ENCODE assay signal across 24 cellular contexts in genomic region chr5:133290669-133291235, GRCh38.
DNase-seq lines count a peak whose midpoint lies in the region; ATAC-seq, FAIRE-seq and TF ChIP-seq lines count a peak whose summit lies in the region.
"Had no signal": no experiment of that assay in that cellular context is flagged by ENCODE, and none has a peak within 500 bp of the region (broad histone marks: within the 10 kb centered on the region; RNA-seq: fewer than 3 reads in every experiment).

No MANE protein-coding gene starts in this region.

- BruUV-seq in K562 (replicated peaks; lab: Mats Ljungman, UMichigan): no TSS peak

- DNase-seq in H7: peak; percentile 72
- peak; percentile 67 for DNase-seq in NCI-H187 treated with DMSO at 0.1 percent for 48 hours (lab: John Stamatoyannopoulos, UW)
- no peak for DNase-seq in K562 (ENCODE audit: extremely low read depth in 1 of 4, low spot score in 3 of 4)
- DNase-seq in putamen (ENCODE audit: low spot score): peak; percentile 35
- DNase-seq in activated naive CD8-positive, alpha-beta T cell treated with anti-CD3 and anti-CD28 coated beads for 36 hours: no peak
- DNase-seq in endothelial cell (ENCODE audit: low spot score): no peak
- DNase-seq in stimulated activated CD4-positive, alpha-beta T cell treated with anti-CD3 and anti-CD28 coated beads, Interleukin-2, amount 100 ng/mL, for 24 hours: no peak
- DNase-seq: activated CD8-positive, alpha-beta T cell treated with anti-CD3 and anti-CD28 coated beads for 36 hours; activated effector memory CD4-positive, alpha-beta T cell treated with anti-CD3 and anti-CD28 coated beads, Interleukin-2, amount 50 U/mL, for 16 hours; activated T-cell treated with anti-CD3 and anti-CD28 coated beads for 4 hours; CD8-positive, alpha-beta T cell; GF-D8; kidney glomerular epithelial cell; posterior cingulate gyrus; SIG-M5; stimulated activated naive CD8-positive, alpha-beta T cell treated with anti-CD3 and anti-CD28 coated beads, Interleukin-15, amount 100 ng/mL, for 72 hours; SW 1271; transverse colon had no signal

- 8% methylated on average over 15 of the region's 17 CpGs for WGBS in K562 (ENCODE audit: insufficient coverage, low coverage, missing lambda C conversion rate)

- intact Hi-C loops in K562 (cut with micrococcal nuclease): no loop called here

- H3K9me3 ChIP-seq in K562 (replicated peaks; ENCODE audit: control insufficient read depth, insufficient read depth, low read depth, low read length): no peaks in the 10 kb centered on the region
- H3K9me3 ChIP-seq: transverse colon had no signal

- H3K27ac Mint-ChIP-seq in activated naive CD8-positive, alpha-beta T cell treated with anti-CD3 and anti-CD28 coated beads for 36 hours: no peak overlapping the region
- no peak overlapping the region for H3K27ac Mint-ChIP-seq in endothelial cell (ENCODE audit: unreplicated experiment)
- H3K27ac Mint-ChIP-seq: activated CD8-positive, alpha-beta T cell treated with anti-CD3 and anti-CD28 coated beads for 36 hours; CD8-positive, alpha-beta T cell had no signal

- no peak for TF ChIP-seq EP300 in K562 (IDR thresholded peaks at IDR 0.05; ENCODE audit: low read length)

- no peaks in the 10 kb centered on the region for H3K4me1 ChIP-seq in K562 (replicated peaks in 1 of 2; ENCODE audit: control insufficient read depth in 2 of 2, insufficient read depth in 2 of 2, low read length in 2 of 2)
- H3K4me1 ChIP-seq: transverse colon had no signal

- H3K36me3 Mint-ChIP-seq in activated naive CD8-positive, alpha-beta T cell treated with anti-CD3 and anti-CD28 coated beads for 36 hours: no peaks in the 10 kb centered on the region
- no peaks in the 10 kb centered on the region for H3K36me3 Mint-ChIP-seq in endothelial cell (ENCODE audit: low read depth, unreplicated experiment)
- H3K36me3 Mint-ChIP-seq: CD8-positive, alpha-beta T cell had no signal

- no peaks in the 10 kb centered on the region for H3K4me1 Mint-ChIP-seq in activated naive CD8-positive, alpha-beta T cell treated with anti-CD3 and anti-CD28 coated beads for 36 hours
- no peaks in the 10 kb centered on the region for H3K4me1 Mint-ChIP-seq in endothelial cell (ENCODE audit: unreplicated experiment)
- H3K4me1 Mint-ChIP-seq: central memory CD8-positive, alpha-beta T cell; stimulated activated naive CD8-positive, alpha-beta T cell treated with anti-CD3 and anti-CD28 coated beads, Interleukin-15, amount 100 ng/mL, for 72 hours had no signal

- H3K4me3 ChIP-seq in H7 (ENCODE audit: insufficient read depth, low read depth, low read length) (no peak overlapping the region), K562 (no peak overlapping the region)
- H3K4me3 ChIP-seq: transverse colon had no signal

- H3K27me3 ChIP-seq in H7 (ENCODE audit: control insufficient read depth, insufficient read depth, low read length) (no peaks in the 10 kb centered on the region), K562 (ENCODE audit: control insufficient read depth in 2 of 2, insufficient read depth in 2 of 2, low read length in 2 of 2) (peaks cover 12 to 68% of the 10 kb centered on the region in 2 experiments)
- H3K27me3 ChIP-seq: transverse colon had no signal

- TF ChIP-seq CTCF in K562 (IDR thresholded peaks at IDR 0.05 in 2 of 3, conservative IDR thresholded peaks at IDR 0.05 in 1 of 3; ENCODE audit: insufficient read depth in 2 of 3, low read depth in 1 of 3, low read length in 3 of 3) (no peak), endothelial cell (IDR thresholded peaks at IDR 0.05; ENCODE audit: unreplicated experiment) (no peak)

- no peak overlapping the region for H3K4me2 ChIP-seq in K562 (ENCODE audit: insufficient read depth, low read length)

- H2AFZ ChIP-seq in K562 (ENCODE audit: low read depth, low read length): no peak overlapping the region

- in situ Hi-C loops in K562 (cut with MboI): no loop called here

- no peaks in the 10 kb centered on the region for H3K79me2 ChIP-seq in K562 (ENCODE audit: control insufficient read depth, insufficient read depth, low read length)

- no peaks in the 10 kb centered on the region for H3K27me3 Mint-ChIP-seq in activated naive CD8-positive, alpha-beta T cell treated with anti-CD3 and anti-CD28 coated beads for 36 hours
- peaks cover 8% of the 10 kb centered on the region for H3K27me3 Mint-ChIP-seq in endothelial cell (ENCODE audit: unreplicated experiment)
- H3K27me3 Mint-ChIP-seq: activated CD8-positive, alpha-beta T cell treated with anti-CD3 and anti-CD28 coated beads for 36 hours; central memory CD8-positive, alpha-beta T cell; stimulated activated naive CD8-positive, alpha-beta T cell treated with anti-CD3 and anti-CD28 coated beads, Interleukin-15, amount 100 ng/mL, for 72 hours had no signal

- no peaks in the 10 kb centered on the region for H3K9me3 Mint-ChIP-seq in activated naive CD8-positive, alpha-beta T cell treated with anti-CD3 and anti-CD28 coated beads for 36 hours
- no peaks in the 10 kb centered on the region for H3K9me3 Mint-ChIP-seq in endothelial cell (ENCODE audit: unreplicated experiment)
- H3K9me3 Mint-ChIP-seq: activated CD8-positive, alpha-beta T cell treated with anti-CD3 and anti-CD28 coated beads for 36 hours; CD8-positive, alpha-beta T cell; central memory CD8-positive, alpha-beta T cell; neural crest cell; stimulated activated naive CD8-positive, alpha-beta T cell treated with anti-CD3 and anti-CD28 coated beads, Interleukin-15, amount 100 ng/mL, for 72 hours had no signal

- H4K20me1 ChIP-seq in K562 (replicated peaks; ENCODE audit: control insufficient read depth, insufficient read depth, low read length): peaks cover 5% of the 10 kb centered on the region; the same call in 1 of the 2 replicates

- H3K27ac ChIP-seq in K562 (ENCODE audit: extremely low read depth, low read depth, low read length): no peak overlapping the region
- H3K27ac ChIP-seq: transverse colon had no signal

- CTCF ChIA-PET in K562 (lab: Yijun Ruan, JAX; ENCODE audit: low intra/inter-chr PET ratio): interaction anchor here (1.3 kb wide), 1 partner anchor 180 kb away, joined by 4 read pairs; no protein-coding TSS in a partner anchor

- no peak for FAIRE-seq in K562 (lab: Jason Lieb, UNC)
- FAIRE-seq: HepG2 had no signal

- H3K9ac ChIP-seq in K562 (ENCODE audit: insufficient read depth in 1 of 2, low read depth in 2 of 2, low read length in 2 of 2): no peak overlapping the region

- POLR2A ChIA-PET in K562 (lab: Yijun Ruan, JAX): interaction anchor here (0.5 to 1.1 kb wide), 3 partner anchors 28 to 184 kb away, joined by 3 read pairs; no protein-coding TSS in a partner anchor

- H3K36me3 ChIP-seq in H7 (replicated peaks; ENCODE audit: control insufficient read depth, insufficient read depth, low read length) (no peaks in the 10 kb centered on the region), K562 (ENCODE audit: control insufficient read depth, insufficient read depth, low read length) (no peaks in the 10 kb centered on the region)
- H3K36me3 ChIP-seq: transverse colon had no signal

- no peak for TF ChIP-seq RAD21 in K562 (CRISPR knock-in tag; conservative IDR thresholded peaks at IDR 0.05 in 1 of 2, IDR thresholded peaks at IDR 0.05 in 1 of 2)

- ATAC-seq in K562 (no peak), GM21360 (IDR thresholded peaks at IDR 0.05; ENCODE audit: unreplicated experiment) (no peak)
- ATAC-seq: activated CD4-positive, CD25-positive, alpha-beta regulatory T cell treated with anti-CD3 and anti-CD28 coated beads, Interleukin-2, amount 50 U/mL, for 24 hours; activated CD8-positive, alpha-beta T cell treated with anti-CD3 and anti-CD28 coated beads for 36 hours; CD8-positive, alpha-beta T cell; HepG2; sciatic nerve; stimulated activated naive CD8-positive, alpha-beta T cell treated with anti-CD3 and anti-CD28 coated beads, Interleukin-15, amount 100 ng/mL, for 72 hours had no signal

- no peak overlapping the region for H3K4me3 Mint-ChIP-seq in activated naive CD8-positive, alpha-beta T cell treated with anti-CD3 and anti-CD28 coated beads for 36 hours
- no peak overlapping the region for H3K4me3 Mint-ChIP-seq in endothelial cell (ENCODE audit: unreplicated experiment)
- H3K4me3 Mint-ChIP-seq: activated CD8-positive, alpha-beta T cell treated with anti-CD3 and anti-CD28 coated beads for 36 hours; CD8-positive, alpha-beta T cell; central memory CD8-positive, alpha-beta T cell; neural crest cell; stimulated activated naive CD8-positive, alpha-beta T cell treated with anti-CD3 and anti-CD28 coated beads, Interleukin-15, amount 100 ng/mL, for 72 hours had no signal

- H3K9me1 ChIP-seq in K562 (ENCODE audit: control insufficient read depth, insufficient read depth, low read length): no peaks in the 10 kb centered on the region

- no peak for TF ChIP-seq POLR2A in K562 (conservative IDR thresholded peaks at IDR 0.05)

TF ChIP-seq in K562, 482 proteins besides CTCF, POLR2A, EP300 and RAD21 (continues in another document):
- TF ChIP-seq ELF4 (CRISPR knock-in tag; IDR thresholded peaks at IDR 0.05) (no peak), GTF3C2 (IDR thresholded peaks at IDR 0.05; ENCODE audit: borderline replicate concordance, extremely low read depth, insufficient read length) (no peak), CBX2 (IDR thresholded peaks at IDR 0.05; ENCODE audit: insufficient read depth, low read length, poor library complexity, severe bottlenecking) (no peak), MCM5 (IDR thresholded peaks at IDR 0.05; ENCODE audit: low read depth) (no peak), HDAC8 (tag; IDR thresholded peaks at IDR 0.05) (no peak), ZNF507 (tag; conservative IDR thresholded peaks at IDR 0.05) (no peak)

Comparison
In these comparisons a context has a peak if more than half of its experiments do, and no peak if none do; other contexts are left out.
1. DNase-seq: peak in H7 (single experiment), NCI-H187 treated with DMSO at 0.1 percent for 48 hours (single experiment) and putamen (single experiment); none in K562 (0 of 4), activated naive CD8-positive, alpha-beta T cell treated with anti-CD3 and anti-CD28 coated beads for 36 hours (single experiment), endothelial cell (single experiment) and stimulated activated CD4-positive, alpha-beta T cell treated with anti-CD3 and anti-CD28 coated beads, Interleukin-2, amount 100 ng/mL, for 24 hours (0 of 2).